Comparison of ENCODE assay signal across 8 cellular contexts in genomic region chr1:247007511-247008405, GRCh38. TPM values are rescaled to one million over a fixed set of nuclear protein-coding genes. Genes with fewer than 3 reads are reported as not detected.
DNase-seq lines count a peak whose midpoint lies in the region; ATAC-seq and TF ChIP-seq lines count a peak whose summit lies in the region.

Gene ZNF695, minus strand, starts transcription at chr1:247008057. Its CDS starts 149 bp downstream, at chr1:247007908.

- peak within 1 kb of the TSS; percentile 22 for H2AFZ ChIP-seq in parathyroid adenoma

- H3K4me1 ChIP-seq in adrenal gland (replicated peaks in 1 of 2), result no peaks in the 10 kb centered on the region
- H3K4me1 ChIP-seq in heart right ventricle, result peaks cover 0 to 8% (median 0%) of the 10 kb centered on the region in 9 donors
- H3K4me1 ChIP-seq in parathyroid adenoma, result no peaks in the 10 kb centered on the region

- H3K4me3 ChIP-seq in adrenal gland (peak within 1 kb of the TSS in 2 of 4 donors; percentile 7 to 56), heart right ventricle (peak within 1 kb of the TSS; percentile 40 to 69 (median 63)), parathyroid adenoma (ENCODE audit: low read depth, low read length) (peak within 1 kb of the TSS; percentile 65)

- H3K79me2 ChIP-seq in parathyroid adenoma, result no peaks in the 10 kb centered on the region

- H3K27me3 ChIP-seq in adrenal gland (peaks cover 6% of the 10 kb centered on the region), heart right ventricle (peaks cover 0 to 19% (median 11%) of the 10 kb centered on the region in 7 donors), parathyroid adenoma (ENCODE audit: control insufficient read depth, insufficient read depth, low read length) (no peaks in the 10 kb centered on the region)

- H3K27ac ChIP-seq in KOPT-K1 (ENCODE audit: low read depth, low read length, poor library complexity, severe bottlenecking) (peak within 1 kb of the TSS; percentile 70), adrenal gland (no peak within 1 kb of the TSS), heart right ventricle (no peak within 1 kb of the TSS), parathyroid adenoma (no peak within 1 kb of the TSS)

- 0 to 5% (median 1%) methylated on average over 18 to 58 of the region's 58 CpGs for WGBS in adrenal gland, 4 donors
- WGBS in heart right ventricle, 2 donors, result 0 to 1% methylated on average over 55 to 58 of the region's 58 CpGs

- no peak within 1 kb of the TSS for H3K9ac ChIP-seq in parathyroid adenoma

- TF ChIP-seq CTCF in adrenal gland (IDR thresholded peaks at IDR 0.05) (no peak), heart right ventricle (IDR thresholded peaks at IDR 0.05) (no peak), parathyroid adenoma (IDR thresholded peaks at IDR 0.05) (no peak)

- peak within 1 kb of the TSS; percentile 83 for H3K4me2 ChIP-seq in parathyroid adenoma (ENCODE audit: low read length)

- H3K36me3 ChIP-seq in KOPT-K1 (ENCODE audit: insufficient read depth, low read length), result peaks cover 26% of the 10 kb centered on the region
- H3K36me3 ChIP-seq in adrenal gland (replicated peaks in 1 of 2), result no peaks in the 10 kb centered on the region
- H3K36me3 ChIP-seq in heart right ventricle, result no peaks in the 10 kb centered on the region
- H3K36me3 ChIP-seq in parathyroid adenoma (ENCODE audit: control insufficient read depth, insufficient read depth, low read length), result no peaks in the 10 kb centered on the region

- DNase-seq in ELR (ENCODE audit: low read depth) (peak; percentile 97), SHP77 treated with DMSO at 0.1 percent for 48 hours (lab: John Stamatoyannopoulos, UW) (peak; percentile 55), adrenal gland (peak; percentile 64 to 85 (median 80)), heart right ventricle (peak; percentile 80 to 89), ureter (ENCODE audit: low spot score) (peak; percentile 89)

- no peak for TF ChIP-seq POLR2A in adrenal gland (IDR thresholded peaks at IDR 0.05)

- intact Hi-C loops in adrenal gland (cut with DNase I), result no loop called here
- intact Hi-C loops in heart right ventricle (cut with DNase I), result no loop called here

- peak; percentile 99 for ATAC-seq in GM21786 (IDR thresholded peaks at IDR 0.05; ENCODE audit: unreplicated experiment)
- ATAC-seq in heart right ventricle, result peak; percentile 98 to 100 (median 100)

- H3K9me3 ChIP-seq in KOPT-K1 (ENCODE audit: insufficient read depth, low read length, poor library complexity, severe bottlenecking) (peaks cover 42% of the 10 kb centered on the region), adrenal gland (replicated peaks in 1 of 3) (no peaks in the 10 kb centered on the region), heart right ventricle (peaks cover 0 to 47% (median 5%) of the 10 kb centered on the region in 11 donors), parathyroid adenoma (ENCODE audit: control insufficient read depth, low read length) (no peaks in the 10 kb centered on the region)

RNA-seq across cellular contexts. Expression of gene ZNF695, which starts in this region (rescaled TPM):
- total RNA-seq in adrenal gland (1 to 10 TPM in 1 of 8 donors, under 1 TPM in 3, not detected in 4; 0.19 to 1.8 (median 0.34) TPM), heart right ventricle (under 1 TPM in 2 of 10 donors, not detected in 8; 0.19 to 0.25 TPM), ureter (not detected)
- polyA plus RNA-seq in adrenal gland (under 1 TPM in 2 of 3 donors, not detected in 1; 0.07 to 0.13 TPM), heart right ventricle (under 1 TPM in 1 of 2 donors, not detected in 1; 0.01 TPM)

Comparison
In these comparisons a context has a peak if more than half of its experiments do, and no peak if none do; other contexts are left out.
1. Peak in DNase-seq, ATAC-seq and H3K4me3 ChIP-seq in heart right ventricle; RNA of the gene not detected or under 1 TPM.
2. Peak in DNase-seq in ureter; RNA of the gene not detected or under 1 TPM.